Comparison of ENCODE assay signal across 1 cellular context in the genomic region with DNA sequence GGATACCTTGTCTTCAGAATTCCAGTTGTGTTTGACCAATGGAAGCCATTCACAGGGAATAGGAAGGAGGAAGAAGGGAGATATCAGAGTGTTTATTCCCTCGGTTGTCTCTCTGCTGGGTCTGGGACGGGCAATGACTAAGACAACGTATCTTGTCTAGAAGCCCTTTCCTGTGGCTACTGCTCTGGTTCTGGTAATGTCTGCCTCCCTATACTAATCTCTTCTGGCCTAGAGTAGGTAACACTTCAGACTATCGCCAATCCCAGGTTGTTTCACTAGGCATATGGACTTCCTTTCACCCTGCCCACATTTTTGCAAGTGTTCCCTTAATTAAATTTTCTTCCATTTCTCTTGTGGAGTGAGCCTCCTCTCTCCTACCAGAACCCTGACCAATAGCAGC.
TF ChIP-seq lines count a peak whose summit lies in the region.

No MANE protein-coding gene starts in this region.

TF ChIP-seq in H1, 55 proteins besides CTCF, POLR2A, EP300 and RAD21 (continued from another document):
- TF ChIP-seq CHD7 (IDR thresholded peaks at IDR 0.05; ENCODE audit: insufficient replicate concordance, low read length) (no peak), GTF2F1 (IDR thresholded peaks at IDR 0.05; ENCODE audit: borderline replicate concordance, low read depth, low read length) (no peak), HDAC6 (IDR thresholded peaks at IDR 0.05; ENCODE audit: low read depth, low read length) (no peak), POLR2AphosphoS5 (IDR thresholded peaks at IDR 0.05; ENCODE audit: low read depth, low read length) (no peak), SAP30 (IDR thresholded peaks at IDR 0.05; ENCODE audit: insufficient read depth, insufficient replicate concordance, low read length) (no peak)
TF ChIP-seq in H1: peak in this region for 0.
